17 cellular contexts compared by ENCODE assay signal in genomic region chr11:68495872-68496271, GRCh38. TPM values are rescaled to one million over a fixed set of nuclear protein-coding genes. Genes with fewer than 3 reads are reported as not detected.
DNase-seq lines count a peak whose midpoint lies in the region; ATAC-seq, FAIRE-seq and TF ChIP-seq lines count a peak whose summit lies in the region.
"Had no signal": no experiment of that assay in that cellular context is flagged by ENCODE, and none has a peak within 500 bp of the region (broad histone marks: within the 10 kb centered on the region; RNA-seq: fewer than 3 reads in every experiment).

No MANE protein-coding gene starts in this region.

- WGBS in psoas muscle, 3 donors: 81 to 95% (median 83%) methylated on average over 3 of the region's 3 CpGs

- H3K4me3 ChIP-seq in psoas muscle: no peak overlapping the region
- H3K4me3 ChIP-seq: GM23338, PC-9 had no signal

- peaks cover 4% of the 10 kb centered on the region for H3K36me3 Mint-ChIP-seq in CD4-positive, alpha-beta T cell (ENCODE audit: low read depth)
- peaks cover 5% of the 10 kb centered on the region for H3K36me3 Mint-ChIP-seq in type B pancreatic cell

- intact Hi-C loops in CD4-positive, alpha-beta T cell (cut with DNase I, micrococcal nuclease): no loop called here
- intact Hi-C loops in psoas muscle (cut with DNase I): loop anchor here (5.0 kb wide), 2 partner anchors 34 to 36 kb away; partner anchors contain the start of gene PPP6R3 (in 2 of the 2)

- no peaks in the 10 kb centered on the region for H3K9me3 Mint-ChIP-seq in CD4-positive, alpha-beta T cell
- H3K9me3 Mint-ChIP-seq in type B pancreatic cell: no peaks in the 10 kb centered on the region
- H3K9me3 Mint-ChIP-seq: GM23338 had no signal

- H3K27me3 ChIP-seq in CD4-positive, alpha-beta T cell (ENCODE audit: control insufficient read depth, insufficient read depth, low read length): no peaks in the 10 kb centered on the region
- H3K27me3 ChIP-seq in psoas muscle (ENCODE audit: insufficient read depth in 3 of 3, low read length in 2 of 3): no peaks in the 10 kb centered on the region

- FAIRE-seq in GM12892 (lab: Jason Lieb, UNC): peak; percentile 54

- H3K9me3 ChIP-seq in CD4-positive, alpha-beta T cell (ENCODE audit: control insufficient read depth, low read length): no peaks in the 10 kb centered on the region
- H3K9me3 ChIP-seq in psoas muscle: no peaks in the 10 kb centered on the region

- no peak for DNase-seq in CD4-positive, alpha-beta T cell
- DNase-seq in GM12892 (ENCODE audit: insufficient read length) (no peak), glomerular visceral epithelial cell (ENCODE audit: extremely low spot score) (peak; percentile 12), psoas muscle (no peak), H4 (ENCODE audit: low spot score) (no peak), nucleus accumbens (lab: John Stamatoyannopoulos, UW) (no peak), type B pancreatic cell (ENCODE audit: extremely low spot score, unreplicated experiment) (no peak), cerebellar nuclear complex (lab: John Stamatoyannopoulos, UW) (no peak)
- DNase-seq: COR-L47; KG1; NCI-H1048; NCI-H2107; NCI-H226; NCI-H526; NK-92 treated with Interleukin-12 subunit alpha and Interleukin-12 subunit beta, amount 100 ng/mL, for 24 hours; PC-9 had no signal

- TF ChIP-seq CTCF in CD4-positive, alpha-beta T cell (IDR thresholded peaks at IDR 0.05): no peak
- no peak for TF ChIP-seq CTCF in psoas muscle (IDR thresholded peaks at IDR 0.05)
- TF ChIP-seq CTCF in type B pancreatic cell (conservative IDR thresholded peaks at IDR 0.05): no peak

- H3K4me1 ChIP-seq in psoas muscle: peaks cover 73% of the 10 kb centered on the region

- H3K27me3 Mint-ChIP-seq in CD4-positive, alpha-beta T cell: no peaks in the 10 kb centered on the region
- no peaks in the 10 kb centered on the region for H3K27me3 Mint-ChIP-seq in type B pancreatic cell

- peak overlapping the region; percentile 7 for H3K27ac Mint-ChIP-seq in CD4-positive, alpha-beta T cell
- no peak overlapping the region for H3K27ac Mint-ChIP-seq in type B pancreatic cell
- H3K27ac Mint-ChIP-seq: GM23338 had no signal

- POLR2A ChIA-PET in CD4-positive, alpha-beta T cell (lab: Charles Lee): interaction anchor here (1.1 kb wide), 1 partner anchor 9 kb away, joined by 4 read pairs; no protein-coding TSS in a partner anchor

- no peaks in the 10 kb centered on the region for H3K36me3 ChIP-seq in psoas muscle (ENCODE audit: insufficient read depth in 1 of 2, low read depth in 1 of 2)

- TF ChIP-seq POLR2A in GM12892 (IDR thresholded peaks at IDR 0.05; ENCODE audit: low read depth, low read length): no peak

- ATAC-seq in CD4-positive, alpha-beta T cell (ENCODE audit: poor library complexity): no peak
- no peak for ATAC-seq in psoas muscle
- ATAC-seq: GM23338 had no signal

- peaks cover 82% of the 10 kb centered on the region for H3K4me1 Mint-ChIP-seq in CD4-positive, alpha-beta T cell (ENCODE audit: low read depth)
- H3K4me1 Mint-ChIP-seq in type B pancreatic cell (ENCODE audit: unreplicated experiment): peaks cover 29% of the 10 kb centered on the region

- H3K4me3 Mint-ChIP-seq in CD4-positive, alpha-beta T cell: peak overlapping the region; percentile 11
- H3K4me3 Mint-ChIP-seq in type B pancreatic cell: no peak overlapping the region
- H3K4me3 Mint-ChIP-seq: GM23338 had no signal

- no peak overlapping the region for H3K27ac ChIP-seq in CD4-positive, alpha-beta T cell (ENCODE audit: low read depth, low read length)
- H3K27ac ChIP-seq in psoas muscle: peak overlapping the region; percentile 88
- H3K27ac ChIP-seq: PC-9 had no signal

- CTCF ChIA-PET in CD4-positive, alpha-beta T cell (lab: Charles Lee): interaction anchor here (0.7 to 1.7 kb wide), 2 partner anchors 9 to 11 kb away, joined by 4 to 7 read pairs; no protein-coding TSS in a partner anchor

RNA-seq across cellular contexts. Expression of gene PPP6R3, which starts 35.3 kb away (rescaled TPM):
- 100 to 1,000 TPM; 108 to 109 TPM for total RNA-seq in CD4-positive, alpha-beta T cell
- polyA plus RNA-seq in GM12892 (2012; ENCODE audit: missing spikeins): 49.7 TPM
- 100 to 1,000 TPM in 1 of 4 donors, 10 to 100 TPM in 3; 58.8 to 102 (median 70.2) TPM for total RNA-seq in psoas muscle
- polyA plus RNA-seq in psoas muscle: 10 to 100 TPM; 19.7 to 43.2 (median 26.8) TPM
- 60.7 and 82.5 TPM in 2 replicates for total RNA-seq in H4 (2014; rRNA removed; shearing (Covaris generic))
- total RNA-seq in type B pancreatic cell (ENCODE audit: low replicate concordance): 102 and 104 TPM in 2 replicates

Comparison
In these comparisons a context has a peak if more than half of its experiments do, and no peak if none do; other contexts are left out.
1. intact Hi-C loops: an anchor here in psoas muscle (5.0 kb wide); none called in CD4-positive, alpha-beta T cell.